ENCODE assay signal across 7 cellular contexts in the genomic region with DNA sequence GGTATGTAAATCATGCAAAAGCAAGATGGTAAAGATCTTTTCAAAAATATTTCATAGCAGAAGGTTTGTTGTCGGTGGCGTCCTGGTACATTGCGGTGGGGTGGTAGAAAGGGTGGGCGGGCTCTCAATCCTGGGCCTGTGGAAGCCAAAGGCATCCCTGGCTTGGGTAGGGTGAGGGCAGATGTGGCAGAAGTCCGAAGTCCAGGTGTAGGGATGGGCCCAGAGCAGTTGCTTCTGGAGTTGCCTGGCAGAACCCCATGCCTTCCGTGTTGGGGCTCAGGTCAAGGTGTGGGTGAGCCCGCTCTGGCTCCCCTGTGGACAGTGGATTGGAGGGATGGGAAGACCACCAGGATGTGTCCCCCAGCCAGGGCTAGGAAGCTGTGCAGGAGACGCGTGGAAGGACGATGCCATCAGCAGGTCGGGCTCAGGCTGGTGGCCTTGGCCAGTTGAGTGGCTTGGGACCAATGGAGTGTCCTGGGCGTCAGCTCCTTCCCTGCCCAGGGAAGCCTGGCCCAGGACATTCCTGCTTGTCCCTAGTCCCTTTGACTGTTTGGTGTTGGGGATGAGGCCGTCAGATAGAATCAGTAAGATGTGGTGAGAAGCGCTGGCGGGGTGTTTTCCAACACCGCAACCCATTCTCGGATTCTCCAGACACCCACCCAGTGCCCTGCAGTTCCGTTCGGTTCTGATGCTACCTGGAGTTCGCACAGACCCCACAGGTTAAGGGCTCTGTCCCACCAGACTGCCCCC. TPM values are rescaled to one million over a fixed set of nuclear protein-coding genes. Genes with fewer than 3 reads are reported as not detected.
DNase-seq lines count a peak whose midpoint lies in the region; ATAC-seq and TF ChIP-seq lines count a peak whose summit lies in the region.
"Not testable (repeated sequence)": the region's sequence is repeated elsewhere in the genome, so short reads cannot be mapped to it uniquely, and the experiment has no call there.

No MANE protein-coding gene starts in this region.

- not testable (repeated sequence) for H3K4me3 ChIP-seq in coronary artery, spleen, upper lobe of right lung

- not testable (repeated sequence) for H3K9me3 ChIP-seq in T-helper 17 cell (ENCODE audit: control insufficient read depth, low read length, poor library complexity, severe bottlenecking); upper lobe of right lung
- H3K9me3 ChIP-seq in spleen: peaks cover 0 to 12% (median 8%) of the 10 kb centered on the region in 8 donors

- DNase-seq in T-helper 17 cell: not testable (repeated sequence)
- peak; percentile 8 for DNase-seq in activated naive CD4-positive, alpha-beta T cell treated with anti-CD3 and anti-CD28 coated beads, Interleukin-2, amount 10 ng/mL, durations not matched to agents 7 days and 5 days
- DNase-seq in coronary artery (ENCODE audit: low spot score) (peak; percentile 70), left lobe of liver (ENCODE audit: low spot score) (peak; percentile 45), omental fat pad (ENCODE audit: low spot score) (peak; percentile 14), spleen (peak; percentile 64), upper lobe of right lung (peak; percentile 51)

- ATAC-seq in T-helper 17 cell; omental fat pad (ENCODE audit: low FRiP score); upper lobe of right lung: not testable (repeated sequence)
- ATAC-seq in left lobe of liver: peak; percentile 11

- CTCF ChIA-PET in activated naive CD4-positive, alpha-beta T cell treated with anti-CD3 and anti-CD28 coated beads, Interleukin-2, amount 10 ng/mL, durations not matched to agents 7 days and 5 days (lab: Charles Lee): not testable (repeated sequence)

- not testable (repeated sequence) for TF ChIP-seq POLR2A in spleen (IDR thresholded peaks at IDR 0.05)

- peaks cover 14% of the 10 kb centered on the region for H3K9me3 Mint-ChIP-seq in activated naive CD4-positive, alpha-beta T cell treated with anti-CD3 and anti-CD28 coated beads, Interleukin-2, amount 10 ng/mL, durations not matched to agents 7 days and 5 days

- WGBS in spleen, 5 donors: 91 to 93% (median 92%) methylated on average over 15 to 20 of the region's 20 CpGs

- TF ChIP-seq CTCF in coronary artery (IDR thresholded peaks at IDR 0.05); omental fat pad (IDR thresholded peaks at IDR 0.05); spleen (IDR thresholded peaks at IDR 0.05 in 8 of 11, conservative IDR thresholded peaks at IDR 0.05 in 3 of 11); upper lobe of right lung (IDR thresholded peaks at IDR 0.05): not testable (repeated sequence)

- not testable (repeated sequence) for H3K36me3 Mint-ChIP-seq in T-helper 17 cell (ENCODE audit: low read depth)
- H3K36me3 Mint-ChIP-seq in activated naive CD4-positive, alpha-beta T cell treated with anti-CD3 and anti-CD28 coated beads, Interleukin-2, amount 10 ng/mL, durations not matched to agents 7 days and 5 days: peaks cover 61% of the 10 kb centered on the region

- H3K27me3 Mint-ChIP-seq in T-helper 17 cell; activated naive CD4-positive, alpha-beta T cell treated with anti-CD3 and anti-CD28 coated beads, Interleukin-2, amount 10 ng/mL, durations not matched to agents 7 days and 5 days: not testable (repeated sequence)

- not testable (repeated sequence) for H3K27ac Mint-ChIP-seq in T-helper 17 cell; activated naive CD4-positive, alpha-beta T cell treated with anti-CD3 and anti-CD28 coated beads, Interleukin-2, amount 10 ng/mL, durations not matched to agents 7 days and 5 days

- H3K27me3 ChIP-seq in spleen (replicated peaks in 1 of 7); upper lobe of right lung: not testable (repeated sequence)

- H3K4me3 Mint-ChIP-seq in T-helper 17 cell: peak overlapping the region; percentile 56
- not testable (repeated sequence) for H3K4me3 Mint-ChIP-seq in activated naive CD4-positive, alpha-beta T cell treated with anti-CD3 and anti-CD28 coated beads, Interleukin-2, amount 10 ng/mL, durations not matched to agents 7 days and 5 days

- H3K4me1 ChIP-seq in spleen, upper lobe of right lung: not testable (repeated sequence)

- intact Hi-C loops in spleen (cut with DNase I; ENCODE audit: low total_unique reads); upper lobe of right lung (cut with DNase I): not testable (repeated sequence)

- peaks cover under 1 to 100% (median 92%) of the 10 kb centered on the region in 6 donors for H3K36me3 ChIP-seq in spleen
- H3K36me3 ChIP-seq in upper lobe of right lung: peaks cover 67% of the 10 kb centered on the region

- not testable (repeated sequence) for H3K27ac ChIP-seq in coronary artery, spleen, upper lobe of right lung

- H3K4me1 Mint-ChIP-seq in T-helper 17 cell; activated naive CD4-positive, alpha-beta T cell treated with anti-CD3 and anti-CD28 coated beads, Interleukin-2, amount 10 ng/mL, durations not matched to agents 7 days and 5 days: not testable (repeated sequence)

RNA-seq across cellular contexts. Expression of gene MAP2K3, which starts 21.1 kb away (rescaled TPM):
- total RNA-seq in T-helper 17 cell (10 to 100 TPM; 61.2 to 73.0 TPM), left lobe of liver (71.5 TPM), omental fat pad (100 to 1,000 TPM in 1 of 4 donors, 10 to 100 TPM in 3; 36.8 to 170 (median 58.5) TPM), spleen (100 to 1,000 TPM in 2 of 7 donors, 10 to 100 TPM in 5; 44.3 to 121 (median 83.6) TPM), upper lobe of right lung (68.3 TPM)
- 10 to 100 TPM; 31.7 to 54.6 (median 46.3) TPM for polyA plus RNA-seq in spleen

RNA-seq across cellular contexts. Expression of gene NATD1, which starts 52.4 kb away (rescaled TPM):
- total RNA-seq in T-helper 17 cell: 1 to 10 TPM; 4.9 to 8.4 TPM
- total RNA-seq in left lobe of liver: 5.9 TPM
- total RNA-seq in omental fat pad: 10 to 100 TPM in 2 of 4 donors, 1 to 10 TPM in 2; 7.5 to 19.1 (median 9.6) TPM
- total RNA-seq in spleen: 10 to 100 TPM in 6 of 7 donors, 1 to 10 TPM in 1; 9.4 to 31.0 (median 16.6) TPM
- 1 to 10 TPM; 1.3 to 5.9 (median 1.9) TPM for polyA plus RNA-seq in spleen
- total RNA-seq in upper lobe of right lung: 19.5 TPM
